7 cellular contexts compared by ENCODE assay signal in genomic region chr9:6412572-6413364, GRCh38. TPM values are rescaled to one million over a fixed set of nuclear protein-coding genes. Genes with fewer than 3 reads are reported as not detected.
A peak's percentile ranks its signal among the peaks of the same experiment; 100 is the strongest.
DNase-seq lines count a peak whose midpoint lies in the region; ATAC-seq, FAIRE-seq and TF ChIP-seq lines count a peak whose summit lies in the region.

UHRF2 (plus strand) TSS chr9:6413199; CDS start chr9:6413491, 292 bp downstream.

- ATAC-seq in GM18502 (IDR thresholded peaks at IDR 0.05; ENCODE audit: poor library complexity, unreplicated experiment), result peak; percentile 82
- ATAC-seq in HG02970 (IDR thresholded peaks at IDR 0.05; ENCODE audit: low FRiP score, unreplicated experiment), result peak; percentile 85

- peak within 1 kb of the TSS; percentile 92 for H3K4me3 Mint-ChIP-seq in T-helper 2 cell treated with Interferon-gamma antibody and Interleukin-4, amounts not matched to agents 5 μg/mL and 100 μg/mL, for 36 hours
- H3K4me3 Mint-ChIP-seq in astrocyte (ENCODE audit: unreplicated experiment), result peak within 1 kb of the TSS; percentile 83

- no peaks in the 10 kb centered on the region for H3K36me3 ChIP-seq in astrocyte (ENCODE audit: insufficient read depth, low read length)

- H3K36me3 Mint-ChIP-seq in T-helper 2 cell treated with Interferon-gamma antibody and Interleukin-4, amounts not matched to agents 5 μg/mL and 100 μg/mL, for 36 hours (ENCODE audit: low read depth), result peaks cover 24% of the 10 kb centered on the region
- H3K36me3 Mint-ChIP-seq in astrocyte (ENCODE audit: low read depth, unreplicated experiment), result no peaks in the 10 kb centered on the region

- peaks cover 3% of the 10 kb centered on the region for H3K27me3 ChIP-seq in astrocyte (ENCODE audit: insufficient read depth, low read length)

- H3K4me1 Mint-ChIP-seq in T-helper 2 cell treated with Interferon-gamma antibody and Interleukin-4, amounts not matched to agents 5 μg/mL and 100 μg/mL, for 36 hours (ENCODE audit: low read depth), result peaks cover 27% of the 10 kb centered on the region
- peaks cover 9% of the 10 kb centered on the region for H3K4me1 Mint-ChIP-seq in astrocyte (ENCODE audit: low read depth, unreplicated experiment)

- peak within 1 kb of the TSS; percentile 96 for H3K27ac Mint-ChIP-seq in T-helper 2 cell treated with Interferon-gamma antibody and Interleukin-4, amounts not matched to agents 5 μg/mL and 100 μg/mL, for 36 hours
- H3K27ac Mint-ChIP-seq in astrocyte (ENCODE audit: unreplicated experiment), result peak within 1 kb of the TSS; percentile 95

- H2AFZ ChIP-seq in astrocyte (ENCODE audit: low read depth, low read length), result peak within 1 kb of the TSS; percentile 95

- no peak for TF ChIP-seq CTCF in astrocyte (IDR thresholded peaks at IDR 0.05; ENCODE audit: insufficient read depth, low read depth, low read length)

- H3K9ac ChIP-seq in astrocyte (ENCODE audit: low read length), result peak within 1 kb of the TSS; percentile 97

- DNase-seq in NCI-H1930 (lab: John Stamatoyannopoulos, UW), result peak; percentile 98 to 99
- peak; percentile 98 for DNase-seq in T-helper 2 cell treated with Interferon-gamma antibody and Interleukin-4, amounts not matched to agents 5 μg/mL and 100 μg/mL, for 36 hours (ENCODE audit: low spot score)
- peak; percentile 90 for DNase-seq in astrocyte (ENCODE audit: low read depth)
- peak; percentile 93 for DNase-seq in hepatic stellate cell (ENCODE audit: low spot score)
- peak; percentile 91 for DNase-seq in renal cortical epithelial cell (ENCODE audit: low read depth)

- no peaks in the 10 kb centered on the region for H3K9me3 ChIP-seq in astrocyte (ENCODE audit: insufficient read depth, low read depth, low read length)

- H3K4me1 ChIP-seq in astrocyte (ENCODE audit: insufficient read depth, low read length), result peaks cover 15% of the 10 kb centered on the region

- peak within 1 kb of the TSS; percentile 85 for H3K4me2 ChIP-seq in astrocyte (ENCODE audit: low read length)

- no peaks in the 10 kb centered on the region for H3K27me3 Mint-ChIP-seq in T-helper 2 cell treated with Interferon-gamma antibody and Interleukin-4, amounts not matched to agents 5 μg/mL and 100 μg/mL, for 36 hours (ENCODE audit: low read depth)
- peaks cover 4% of the 10 kb centered on the region for H3K27me3 Mint-ChIP-seq in astrocyte (ENCODE audit: low read depth, unreplicated experiment)

- H3K9me3 Mint-ChIP-seq in T-helper 2 cell treated with Interferon-gamma antibody and Interleukin-4, amounts not matched to agents 5 μg/mL and 100 μg/mL, for 36 hours, result no peaks in the 10 kb centered on the region
- H3K9me3 Mint-ChIP-seq in astrocyte (ENCODE audit: unreplicated experiment), result no peaks in the 10 kb centered on the region

- peaks cover 37% of the 10 kb centered on the region for H4K20me1 ChIP-seq in astrocyte (ENCODE audit: insufficient read depth, low read length)

- H3K27ac ChIP-seq in astrocyte (ENCODE audit: low read depth, low read length), result peak within 1 kb of the TSS; percentile 86

- H3K4me3 ChIP-seq in astrocyte (ENCODE audit: insufficient read depth, low read depth, low read length), result peak within 1 kb of the TSS; percentile 85

- peaks cover 53% of the 10 kb centered on the region for H3K79me2 ChIP-seq in astrocyte (ENCODE audit: insufficient read depth, low read length)

- FAIRE-seq in astrocyte (lab: Jason Lieb, UNC), result no peak

RNA-seq across cellular contexts. Expression of gene UHRF2, which starts in this region (rescaled TPM):
- total RNA-seq in astrocyte (36.4 and 37.4 TPM in 2 replicates), renal cortical epithelial cell (38.2 and 53.5 TPM in 2 replicates)

Comparison
In these comparisons a context has a peak if more than half of its experiments do, and no peak if none do; other contexts are left out.
1. Peak in every context shown above with its lines: DNase-seq, ATAC-seq, H3K4me3 ChIP-seq and H3K27ac ChIP-seq.